In the genomic region with DNA sequence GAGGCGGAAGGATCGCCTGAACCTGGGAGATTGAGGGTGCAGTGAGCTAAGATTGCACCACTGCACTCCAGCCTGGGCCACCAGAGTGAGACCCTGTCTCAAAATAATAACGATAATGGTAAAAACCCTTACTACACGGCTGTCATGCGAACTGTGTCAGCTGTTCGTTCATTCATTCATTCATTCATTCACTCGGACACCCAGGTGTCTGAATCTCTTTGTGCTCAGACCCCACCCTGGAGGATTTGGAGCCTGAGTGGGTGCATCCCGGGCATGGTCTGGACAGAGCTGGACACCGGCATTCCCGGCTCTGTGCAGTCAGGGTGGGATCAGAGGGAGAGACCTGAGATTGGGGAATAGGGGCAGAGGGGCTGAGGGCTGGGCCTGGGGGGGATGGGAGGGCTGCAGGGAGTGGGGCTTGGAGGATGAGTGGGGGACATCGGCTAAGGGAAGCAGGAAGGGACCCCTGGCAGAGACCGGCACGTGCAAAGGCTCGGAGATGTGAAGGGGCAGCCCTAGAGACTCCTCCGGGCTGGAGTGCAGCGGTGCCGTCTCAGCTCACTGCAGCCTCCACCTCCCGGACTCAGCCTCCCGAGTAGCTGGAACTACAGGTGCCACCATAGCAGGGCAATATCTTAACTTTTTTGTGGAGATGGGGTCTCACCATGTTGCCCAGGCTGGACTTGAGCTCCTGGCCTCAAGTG, we compare ENCODE assay signal across 32 cellular contexts.
"Had no signal": no experiment of that assay in that cellular context is flagged by ENCODE, and none has a peak within 500 bp of the region (broad histone marks: within the 10 kb centered on the region; RNA-seq: fewer than 3 reads in every experiment).

No MANE protein-coding gene starts in this region.

- H3K36me3 ChIP-seq: adrenal gland, colonic mucosa, esophagus squamous epithelium, gastroesophageal sphincter, heart right ventricle, WERI-Rb-1 had no signal

- DNase-seq: activated CD4-positive, alpha-beta memory T cell treated with anti-CD3 and anti-CD28 coated beads for 36 hours; activated CD4-positive, alpha-beta T cell treated with anti-CD3 and anti-CD28 coated beads for 36 hours; activated CD4-positive, alpha-beta T cell treated with anti-CD3 and anti-CD28 coated beads, Interleukin-2, amount 10 ng/mL, durations not matched to agents 24 days and 14 days; activated CD4-positive, CD25-positive, alpha-beta regulatory T cell; activated CD4-positive, CD25-positive, alpha-beta regulatory T cell treated with anti-CD3 and anti-CD28 coated beads, Interleukin-2, amount 50 U/mL, for 72 hours; activated CD8-positive, alpha-beta memory T cell treated with anti-CD3 and anti-CD28 coated beads, Interleukin-2, amount 10 ng/mL, durations not matched to agents 7 days and 5 days; activated CD8-positive, alpha-beta memory T cell treated with anti-CD3 and anti-CD28 coated beads, Interleukin-2, amount 50 U/mL, for 4 hours; activated CD8-positive, alpha-beta T cell treated with anti-CD3 and anti-CD28 coated beads, Interleukin-2, amount 10 ng/mL, durations not matched to agents 7 days and 5 days; activated effector memory CD4-positive, alpha-beta T cell treated with anti-CD3 and anti-CD28 coated beads, Interleukin-2, amount 50 U/mL, for 16 hours; activated naive CD4-positive, alpha-beta T cell treated with anti-CD3 and anti-CD28 coated beads for 36 hours; activated naive CD8-positive, alpha-beta T cell treated with anti-CD3 and anti-CD28 coated beads for 36 hours; activated naive CD8-positive, alpha-beta T cell treated with anti-CD3 and anti-CD28 coated beads, Interleukin-2, amount 50 U/mL, for 24 hours; activated T-cell treated with anti-CD3 and anti-CD28 coated beads, Interleukin-2, amount 50 U/mL, for 1 hour; activated T-cell treated with anti-CD3 and anti-CD28 coated beads, Interleukin-2, amount 50 U/mL, for 48 hours; adrenal gland; amygdala; aorta; body of pancreas; central memory CD4-positive, alpha-beta T cell; cerebellar nuclear complex; colonic mucosa; effector CD8-positive, alpha-beta T cell; esophagus squamous epithelium; foreskin melanocyte; heart right ventricle; T-helper 17 cell; T1000; WERI-Rb-1 had no signal

- H3K4me1 ChIP-seq: adrenal gland, body of pancreas, colonic mucosa, esophagus squamous epithelium, gastroesophageal sphincter, heart right ventricle had no signal

- FAIRE-seq: endometrium, endothelial cell of umbilical vein had no signal

- H3K9me3 ChIP-seq: adrenal gland, body of pancreas, colonic mucosa, esophagus squamous epithelium, gastroesophageal sphincter, heart right ventricle had no signal

- ATAC-seq: activated CD4-positive, alpha-beta T cell treated with anti-CD3 and anti-CD28 coated beads for 36 hours; activated CD8-positive, alpha-beta memory T cell treated with anti-CD3 and anti-CD28 coated beads, Interleukin-2, amount 10 ng/mL, durations not matched to agents 7 days and 5 days; activated CD8-positive, alpha-beta T cell treated with anti-CD3 and anti-CD28 coated beads, Interleukin-2, amount 10 ng/mL, durations not matched to agents 7 days and 5 days; activated naive CD8-positive, alpha-beta T cell treated with anti-CD3 and anti-CD28 coated beads, Interleukin-2, amount 50 U/mL, for 24 hours; body of pancreas; gastroesophageal sphincter; T-helper 17 cell had no signal

- H3K27ac ChIP-seq: adrenal gland, body of pancreas, colonic mucosa, epithelial cell of prostate, esophagus squamous epithelium, gastroesophageal sphincter, heart right ventricle, WERI-Rb-1 had no signal

- H3K4me3 ChIP-seq: adrenal gland, body of pancreas, colonic mucosa, esophagus squamous epithelium, gastroesophageal sphincter, heart right ventricle had no signal
